ENCODE assay signal across 11 cellular contexts in genomic region chr11:133228406-133229330, GRCh38.
DNase-seq lines count a peak whose midpoint lies in the region; FAIRE-seq and TF ChIP-seq lines count a peak whose summit lies in the region.
"Had no signal": no experiment of that assay in that cellular context is flagged by ENCODE, and none has a peak within 500 bp of the region (broad histone marks: within the 10 kb centered on the region; RNA-seq: fewer than 3 reads in every experiment).

No MANE protein-coding gene starts in this region.

- H3K4me1 ChIP-seq in astrocyte (ENCODE audit: insufficient read depth, low read length) = no peaks in the 10 kb centered on the region
- peaks cover 24% of the 10 kb centered on the region for H3K4me1 ChIP-seq in iPS-20b (ENCODE audit: insufficient read depth, low read length)
- peaks cover 26% of the 10 kb centered on the region for H3K4me1 ChIP-seq in stomach smooth muscle (ENCODE audit: control insufficient read depth, insufficient read depth, low read length)
- H3K4me1 ChIP-seq: right lobe of liver had no signal

- H3K9me3 ChIP-seq in astrocyte (ENCODE audit: insufficient read depth, low read depth, low read length) = peaks cover 3% of the 10 kb centered on the region
- peaks cover 8% of the 10 kb centered on the region; the same call in 1 of the 2 replicates for H3K9me3 ChIP-seq in iPS-20b (ENCODE audit: insufficient read depth, low read depth, low read length)
- H3K9me3 ChIP-seq in stomach smooth muscle (ENCODE audit: control insufficient read depth in 2 of 2, low read length in 2 of 2) = peaks cover 0 to 8% of the 10 kb centered on the region in 2 donors
- H3K9me3 ChIP-seq: right lobe of liver had no signal

- peak overlapping the region; percentile 50 for H3K4me2 ChIP-seq in astrocyte (ENCODE audit: low read length)

- no peaks in the 10 kb centered on the region for H3K27me3 ChIP-seq in astrocyte (ENCODE audit: insufficient read depth, low read length)
- peaks cover 44% of the 10 kb centered on the region for H3K27me3 ChIP-seq in iPS-20b (ENCODE audit: insufficient read depth, low read length)
- no peaks in the 10 kb centered on the region for H3K27me3 ChIP-seq in stomach smooth muscle (ENCODE audit: control insufficient read depth in 1 of 2, insufficient read depth in 2 of 2, low read length in 2 of 2)
- H3K27me3 ChIP-seq: right lobe of liver had no signal

- H2AFZ ChIP-seq in astrocyte (ENCODE audit: low read depth, low read length) = no peak overlapping the region

- no peak overlapping the region for H3K4me3 Mint-ChIP-seq in astrocyte (ENCODE audit: unreplicated experiment)

- H3K4me3 ChIP-seq in astrocyte (ENCODE audit: insufficient read depth, low read depth, low read length) (no peak overlapping the region), iPS-20b (ENCODE audit: low read length) (peak overlapping the region; percentile 43), stomach smooth muscle (ENCODE audit: low read length in 2 of 2) (peak overlapping the region in 1 of 2 donors; percentile 49)
- H3K4me3 ChIP-seq: right lobe of liver had no signal

- peaks cover 2% of the 10 kb centered on the region for H3K9me3 Mint-ChIP-seq in astrocyte (ENCODE audit: unreplicated experiment)

- no peak overlapping the region for H3K27ac Mint-ChIP-seq in astrocyte (ENCODE audit: unreplicated experiment)

- FAIRE-seq in astrocyte (lab: Jason Lieb, UNC) = no peak

- H3K27me3 Mint-ChIP-seq in astrocyte (ENCODE audit: low read depth, unreplicated experiment) = peaks cover 37% of the 10 kb centered on the region

- H3K9ac ChIP-seq in astrocyte (ENCODE audit: low read length) (no peak overlapping the region), iPS-20b (ENCODE audit: low read depth, low read length) (no peak overlapping the region), stomach smooth muscle (ENCODE audit: low read length in 2 of 2) (peak overlapping the region in 1 of 2 donors; percentile 7)

- H3K4me1 Mint-ChIP-seq in astrocyte (ENCODE audit: low read depth, unreplicated experiment) = peaks cover 5% of the 10 kb centered on the region

- H3K27ac ChIP-seq in astrocyte (ENCODE audit: low read depth, low read length) (no peak overlapping the region), iPS-20b (ENCODE audit: low read length) (no peak overlapping the region), stomach smooth muscle (ENCODE audit: low read length) (peak overlapping the region; percentile 24)
- H3K27ac ChIP-seq: right lobe of liver had no signal

- no peaks in the 10 kb centered on the region for H3K36me3 Mint-ChIP-seq in astrocyte (ENCODE audit: low read depth, unreplicated experiment)

- H4K20me1 ChIP-seq in astrocyte (ENCODE audit: insufficient read depth, low read length) = no peaks in the 10 kb centered on the region

- no peaks in the 10 kb centered on the region for H3K36me3 ChIP-seq in astrocyte (ENCODE audit: insufficient read depth, low read length)
- no peaks in the 10 kb centered on the region for H3K36me3 ChIP-seq in iPS-20b (ENCODE audit: insufficient read depth, low read depth, low read length)
- no peaks in the 10 kb centered on the region for H3K36me3 ChIP-seq in stomach smooth muscle (ENCODE audit: control insufficient read depth in 2 of 2, insufficient read depth in 2 of 2, low read length in 2 of 2)
- H3K36me3 ChIP-seq: right lobe of liver had no signal

- no peaks in the 10 kb centered on the region for H3K79me2 ChIP-seq in astrocyte (ENCODE audit: insufficient read depth, low read length)

- TF ChIP-seq CTCF in astrocyte (IDR thresholded peaks at IDR 0.05; ENCODE audit: insufficient read depth, low read depth, low read length) = no peak

- DNase-seq in NCI-H1417 (lab: John Stamatoyannopoulos, UW) (peak in 2 of 3 experiments; percentile 90 to 96), astrocyte (ENCODE audit: low read depth) (no peak), dermis blood vessel endothelial cell (no peak), amniotic stem cell (lab: John Stamatoyannopoulos, UW) (no peak)
- no peak for DNase-seq in activated effector memory CD4-positive, alpha-beta T cell treated with anti-CD3 and anti-CD28 coated beads, Interleukin-2, amount 50 U/mL, for 16 hours
- DNase-seq: activated CD4-positive, CD25-positive, alpha-beta regulatory T cell; cerebellar nuclear complex; NCI-H1436; right lobe of liver had no signal

Comparison
In these comparisons a context has a peak if more than half of its experiments do, and no peak if none do; other contexts are left out.
1. DNase-seq: peak in NCI-H1417 (2 of 3); none in astrocyte (single experiment), dermis blood vessel endothelial cell (single experiment), activated effector memory CD4-positive, alpha-beta T cell treated with anti-CD3 and anti-CD28 coated beads, Interleukin-2, amount 50 U/mL, for 16 hours (single experiment) and amniotic stem cell (single experiment).